In the genomic region with DNA sequence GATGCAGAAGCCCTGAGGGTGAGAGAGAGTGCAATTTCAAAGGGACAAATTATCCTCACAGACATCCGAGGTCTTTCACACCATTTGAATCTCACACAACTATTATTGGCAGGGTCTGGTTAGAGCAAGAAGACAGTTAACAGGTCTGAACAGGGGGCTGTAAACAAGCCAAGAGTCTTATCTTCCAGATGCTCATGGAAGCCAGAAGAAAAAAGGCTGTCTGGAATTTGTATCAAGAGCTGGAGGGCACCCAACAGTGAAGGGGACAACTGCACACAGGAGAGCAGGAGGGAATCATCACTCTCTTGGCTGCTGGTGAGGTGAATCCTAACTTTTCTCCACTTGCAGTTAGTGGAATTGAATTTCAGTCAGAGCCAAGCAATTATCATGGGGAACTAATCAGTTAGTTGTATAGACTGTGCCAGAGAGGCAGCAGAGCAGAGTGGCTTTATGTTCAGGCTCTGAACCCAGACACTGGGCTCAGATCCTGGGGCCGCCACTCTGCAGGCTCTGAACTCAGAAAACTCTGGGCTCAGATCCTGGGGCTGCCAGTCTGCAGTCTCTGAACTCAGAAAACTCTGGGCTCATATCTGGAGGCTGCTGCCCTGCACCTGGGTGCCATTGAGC, we compare ENCODE assay signal across 19 cellular contexts.
DNase-seq lines count a peak whose midpoint lies in the region; ATAC-seq, FAIRE-seq and TF ChIP-seq lines count a peak whose summit lies in the region.
"Had no signal": no experiment of that assay in that cellular context is flagged by ENCODE, and none has a peak within 500 bp of the region (broad histone marks: within the 10 kb centered on the region; RNA-seq: fewer than 3 reads in every experiment).

No MANE protein-coding gene starts in this region.

- H4K5ac ChIP-seq in mesendoderm (ENCODE audit: low read length), result no peak overlapping the region

- no peak overlapping the region for H3K27ac Mint-ChIP-seq in CD14-positive monocyte
- H3K27ac Mint-ChIP-seq: T-cell had no signal

- no peak overlapping the region for H4K8ac ChIP-seq in mesendoderm (ENCODE audit: low read depth, low read length)

- H3K23ac ChIP-seq in mesendoderm (ENCODE audit: low read length), result no peak overlapping the region

- no peak overlapping the region for H3K4me3 Mint-ChIP-seq in CD14-positive monocyte
- H3K4me3 Mint-ChIP-seq: T-cell had no signal

- no peaks in the 10 kb centered on the region for H3K4me1 Mint-ChIP-seq in CD14-positive monocyte
- H3K4me1 Mint-ChIP-seq: T-cell had no signal

- H3K79me1 ChIP-seq in mesendoderm (ENCODE audit: low read length), result no peaks in the 10 kb centered on the region

- no peak overlapping the region for H2AK5ac ChIP-seq in mesendoderm (ENCODE audit: low read length)

- intact Hi-C loops in Right ventricle myocardium inferior (cut with DNase I), result no loop called here
- intact Hi-C loops in kidney (cut with DNase I), result no loop called here
- intact Hi-C loops in CD14-positive monocyte (cut with micrococcal nuclease), result no loop called here

- no peak overlapping the region for H3K4me2 ChIP-seq in mesendoderm (ENCODE audit: low read length)

- no peak overlapping the region for H2BK120ac ChIP-seq in mesendoderm (ENCODE audit: low read depth, low read length)

- H2BK15ac ChIP-seq in mesendoderm (replicated peaks; ENCODE audit: low read depth), result no peak overlapping the region

- H3K4me1 ChIP-seq in right atrium auricular region (peaks cover 0 to 4% of the 10 kb centered on the region in 2 donors), mesendoderm (ENCODE audit: control insufficient read depth, low read depth, low read length) (peaks cover 3% of the 10 kb centered on the region), kidney (ENCODE audit: control insufficient read depth in 1 of 2, insufficient read depth in 1 of 2, low read depth in 1 of 2, low read length in 2 of 2) (no peaks in the 10 kb centered on the region)

- H3K9me3 ChIP-seq in right atrium auricular region (no peaks in the 10 kb centered on the region), kidney (ENCODE audit: control insufficient read depth in 1 of 2, low read length in 2 of 2) (no peaks in the 10 kb centered on the region)

- peaks cover 0 to 17% (median 7%) of the 10 kb centered on the region in 7 donors for H3K9me3 Mint-ChIP-seq in CD14-positive monocyte

- no peak for FAIRE-seq in kidney (lab: Jason Lieb, UNC)
- FAIRE-seq: GM12878 had no signal

- H3K36me3 ChIP-seq in right atrium auricular region, result no peaks in the 10 kb centered on the region
- no peaks in the 10 kb centered on the region for H3K36me3 ChIP-seq in mesendoderm (ENCODE audit: control insufficient read depth, insufficient read depth, low read length)
- H3K36me3 ChIP-seq in kidney (ENCODE audit: control insufficient read depth in 1 of 2, insufficient read depth in 2 of 2, low read length in 2 of 2), result no peaks in the 10 kb centered on the region

- no peaks in the 10 kb centered on the region for H3K36me3 Mint-ChIP-seq in CD14-positive monocyte
- H3K36me3 Mint-ChIP-seq: T-cell had no signal

- H3K9ac ChIP-seq in mesendoderm (ENCODE audit: low read length) (no peak overlapping the region), kidney (ENCODE audit: low read length in 2 of 2) (no peak overlapping the region)

- H3K56ac ChIP-seq in mesendoderm (ENCODE audit: low read length), result no peak overlapping the region

- no peaks in the 10 kb centered on the region for H3K79me2 ChIP-seq in mesendoderm (ENCODE audit: control insufficient read depth, insufficient read depth, low read length)

- no peak for DNase-seq in Right ventricle myocardium inferior (ENCODE audit: missing footprints)
- DNase-seq in right atrium auricular region (ENCODE audit: low spot score), result no peak
- peak; percentile 57 for DNase-seq in NCI-H1694 (lab: John Stamatoyannopoulos, UW)
- peak; percentile 72 for DNase-seq in SK-N-DZ (ENCODE audit: low spot score)
- DNase-seq in mesendoderm, result peak; percentile 84
- no peak for DNase-seq in kidney
- DNase-seq in CD14-positive monocyte (ENCODE audit: low spot score), result no peak
- DNase-seq: DMS79 treated with DMSO at 0.1 percent for 48 hours, H7, Kasumi-1, NCI-H1436, NCI-H2081 treated with DMSO at 0.1 percent for 48 hours, NCI-H510A treated with DMSO at 0.1 percent for 48 hours, NCI-H82, OCI-M1, SHP77, T-cell had no signal

- H3K27ac ChIP-seq in right atrium auricular region (no peak overlapping the region), mesendoderm (ENCODE audit: low read depth, low read length) (peak overlapping the region; percentile 2), kidney (ENCODE audit: low read depth in 2 of 2, low read length in 2 of 2) (no peak overlapping the region)

- H3K4me3 ChIP-seq in right atrium auricular region, result no peak overlapping the region
- H3K4me3 ChIP-seq in mesendoderm (ENCODE audit: low read length), result no peak overlapping the region
- H3K4me3 ChIP-seq in kidney (ENCODE audit: low read length in 2 of 2), result no peak overlapping the region
- H3K4me3 ChIP-seq: GM12878 had no signal

- ATAC-seq in Right ventricle myocardium inferior (peak; percentile 54), HG02852 (IDR thresholded peaks at IDR 0.05; ENCODE audit: unreplicated experiment) (no peak)
- ATAC-seq: GM12878, T-cell had no signal

- no peak overlapping the region for H3K18ac ChIP-seq in mesendoderm (ENCODE audit: low read length)

- no CpG with 5 or more reads among the region's 2 CpGs for WGBS in mesendoderm (ENCODE audit: extremely low coverage, insufficient coverage, low lambda C conversion rate)

- no peak for TF ChIP-seq CTCF in right atrium auricular region (IDR thresholded peaks at IDR 0.05)
- no peak for TF ChIP-seq CTCF in kidney (IDR thresholded peaks at IDR 0.05; ENCODE audit: borderline replicate concordance, extremely low read depth, insufficient read depth)
- TF ChIP-seq CTCF in CD14-positive monocyte (IDR thresholded peaks at IDR 0.05), result no peak

- no peaks in the 10 kb centered on the region for H3K27me3 ChIP-seq in right atrium auricular region
- no peaks in the 10 kb centered on the region for H3K27me3 ChIP-seq in mesendoderm (ENCODE audit: insufficient read depth, low read length, poor library complexity)

- H3K4ac ChIP-seq in mesendoderm (ENCODE audit: low read depth, low read length), result no peak overlapping the region

- no peak overlapping the region for H2BK5ac ChIP-seq in mesendoderm (ENCODE audit: low read length)

- no peaks in the 10 kb centered on the region for H3K27me3 Mint-ChIP-seq in CD14-positive monocyte (ENCODE audit: low read depth in 3 of 3)
- H3K27me3 Mint-ChIP-seq: T-cell had no signal

Comparison
In these comparisons a context has a peak if more than half of its experiments do, and no peak if none do; other contexts are left out.
1. DNase-seq: peak in NCI-H1694 (single experiment), SK-N-DZ (single experiment) and mesendoderm (single experiment); none in Right ventricle myocardium inferior (single experiment), right atrium auricular region (single experiment), kidney (single experiment) and CD14-positive monocyte (single experiment).